8 cellular contexts compared by ENCODE assay signal in the genomic region with DNA sequence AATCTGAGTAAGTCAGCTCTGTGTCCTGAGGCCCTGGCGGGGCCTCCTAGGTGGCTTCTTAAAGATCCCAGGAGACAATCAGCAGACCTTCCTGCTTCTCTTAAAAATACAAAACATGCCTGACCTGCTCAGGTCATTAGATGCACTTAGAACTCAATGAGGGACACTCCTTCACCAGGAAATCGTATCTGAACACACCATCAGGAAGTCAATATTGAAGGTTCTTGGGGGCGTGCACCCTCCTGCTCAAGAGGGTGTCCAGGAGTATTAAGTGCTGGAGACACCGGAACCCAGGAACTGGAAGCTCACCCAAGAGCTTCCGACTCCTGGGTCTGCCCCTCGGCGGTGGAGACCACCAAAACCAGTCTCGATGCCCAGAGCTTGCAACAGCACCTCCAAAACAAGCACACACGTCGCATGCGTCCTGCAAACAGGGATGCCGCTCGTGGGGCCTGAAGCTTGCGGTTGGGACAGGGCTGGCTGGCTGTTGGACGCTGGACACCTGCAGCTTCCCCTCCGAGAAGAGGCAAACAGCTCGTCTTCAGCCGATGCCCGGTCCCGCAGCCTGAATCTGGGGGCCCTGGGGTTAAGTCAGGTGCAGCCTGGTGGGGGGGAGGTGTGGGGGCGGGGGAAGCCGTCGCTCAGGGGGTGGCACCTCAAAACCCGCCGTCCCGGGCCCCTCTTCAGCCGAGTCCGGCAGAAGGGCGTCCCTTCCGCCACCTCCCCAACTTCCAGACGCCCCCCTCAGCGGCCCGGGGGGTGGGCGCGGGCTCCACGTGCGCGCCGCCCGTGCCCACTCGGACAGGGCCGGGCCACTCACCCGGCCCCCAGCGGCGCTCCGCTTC. TPM values are rescaled to one million over a fixed set of nuclear protein-coding genes. Genes with fewer than 3 reads are reported as not detected.
DNase-seq lines count a peak whose midpoint lies in the region; ATAC-seq, FAIRE-seq and TF ChIP-seq lines count a peak whose summit lies in the region.

No MANE protein-coding gene starts in this region.

- no peak overlapping the region for H2BK12ac ChIP-seq in mesenchymal stem cell (ENCODE audit: low read length in 2 of 2)

- H3K79me1 ChIP-seq in mesenchymal stem cell (replicated peaks; ENCODE audit: low read length, poor library complexity, severe bottlenecking): no peaks in the 10 kb centered on the region

- 16% methylated on average over 33 of the region's 46 CpGs for WGBS in mesenchymal stem cell

- peak overlapping the region in 1 of 2 experiments; percentile 55 for H3K14ac ChIP-seq in mesenchymal stem cell (ENCODE audit: low read length in 2 of 2)

- H3K27me3 Mint-ChIP-seq in brain: peaks cover 59% of the 10 kb centered on the region

- H3K36me3 Mint-ChIP-seq in brain: no peaks in the 10 kb centered on the region

- H2BK120ac ChIP-seq in mesenchymal stem cell (ENCODE audit: low read depth, low read length): no peak overlapping the region

- no peak overlapping the region for H2BK15ac ChIP-seq in mesenchymal stem cell (ENCODE audit: low read depth, poor library complexity, severe bottlenecking)

- H2BK5ac ChIP-seq in mesenchymal stem cell (ENCODE audit: low read depth, low read length, poor library complexity, severe bottlenecking): no peak overlapping the region

- DNase-seq in AG20443 (ENCODE audit: low spot score): peak; percentile 18
- DNase-seq in HT-29 (ENCODE audit: low spot score): peak; percentile 49
- no peak for DNase-seq in mesenchymal stem cell
- DNase-seq in epidermal melanocyte (ENCODE audit: insufficient read length, low spot score): no peak
- DNase-seq in HTR-8/SVneo (ENCODE audit: insufficient read length, low spot score): no peak
- DNase-seq in anterior cingulate cortex (lab: John Stamatoyannopoulos, UW): no peak

- no peak overlapping the region for H3K27ac ChIP-seq in mesenchymal stem cell (ENCODE audit: low read length, poor library complexity, severe bottlenecking)

- peaks cover 11% of the 10 kb centered on the region for H3K4me1 Mint-ChIP-seq in brain

- peak overlapping the region in 1 of 5 experiments; percentile 50 for H3K27ac Mint-ChIP-seq in brain

- peak overlapping the region; percentile 68 for H4K91ac ChIP-seq in mesenchymal stem cell (ENCODE audit: low read length)

- ATAC-seq in GM18867 (IDR thresholded peaks at IDR 0.05; ENCODE audit: unreplicated experiment): peak; percentile 21

- H3K9ac ChIP-seq in mesenchymal stem cell (ENCODE audit: low read length): no peak overlapping the region

- H3K23ac ChIP-seq in mesenchymal stem cell (ENCODE audit: low read length in 2 of 2): no peak overlapping the region

- no peak for TF ChIP-seq CTCF in brain (conservative IDR thresholded peaks at IDR 0.05)

- peaks cover 16% of the 10 kb centered on the region for H3K4me1 ChIP-seq in mesenchymal stem cell (ENCODE audit: control insufficient read depth, insufficient read depth, low read depth, low read length)

- peak overlapping the region in 1 of 2 experiments; percentile 35 for H3K18ac ChIP-seq in mesenchymal stem cell (ENCODE audit: low read depth in 1 of 2, low read length in 2 of 2)

- no peak overlapping the region for H2AFZ ChIP-seq in mesenchymal stem cell (ENCODE audit: low read depth, low read length)

- peaks cover 10 to 26% (median 23%) of the 10 kb centered on the region in 5 experiments for H3K9me3 Mint-ChIP-seq in brain

- FAIRE-seq in HTR-8/SVneo (lab: Jason Lieb, UNC): no peak

- H3K4ac ChIP-seq in mesenchymal stem cell (ENCODE audit: low read depth in 1 of 2, low read length in 2 of 2): no peak overlapping the region

- H3K27me3 ChIP-seq in mesenchymal stem cell (ENCODE audit: control insufficient read depth in 1 of 2, insufficient read depth in 1 of 2, low read length in 2 of 2): peaks cover 17 to 46% of the 10 kb centered on the region in 2 experiments

- no peak overlapping the region for H2AK5ac ChIP-seq in mesenchymal stem cell (ENCODE audit: low read length, severe bottlenecking)

- peaks cover 0 to 3% of the 10 kb centered on the region in 2 experiments for H3K36me3 ChIP-seq in mesenchymal stem cell (ENCODE audit: control insufficient read depth in 1 of 2, insufficient read depth in 2 of 2, low read depth in 1 of 2, low read length in 2 of 2)

- H3K4me3 ChIP-seq in mesenchymal stem cell (ENCODE audit: insufficient read depth in 1 of 2, low read depth in 1 of 2, low read length in 2 of 2): peak overlapping the region in 1 of 2 experiments; percentile 43

- H3K4me2 ChIP-seq in mesenchymal stem cell (ENCODE audit: low read length, poor library complexity, severe bottlenecking): peak overlapping the region; percentile 91

- peaks cover 8% of the 10 kb centered on the region for H3K9me3 ChIP-seq in mesenchymal stem cell (ENCODE audit: control insufficient read depth, low read length)

- no peak overlapping the region for H4K8ac ChIP-seq in mesenchymal stem cell (ENCODE audit: low read length)

- peak overlapping the region; percentile 70 to 87 (median 76) for H3K4me3 Mint-ChIP-seq in brain

RNA-seq across cellular contexts. Expression of a gene that starts 0.7 kb away (rescaled TPM):
- total RNA-seq in HT-29 (2014; rRNA removed; shearing (Covaris generic)): 8.9 and 9.3 TPM in 2 replicates
- polyA plus RNA-seq in brain (ENCODE audit: insufficient read depth, low read depth, low replicate concordance): 22.4 TPM
- polyA plus RNA-seq in mesenchymal stem cell (2013, experiment 1 of 2): 3.1 TPM
- 2.8 TPM for polyA plus RNA-seq in mesenchymal stem cell (2013, experiment 2 of 2)

Comparison
In these comparisons a context has a peak if more than half of its experiments do, and no peak if none do; other contexts are left out.
1. DNase-seq: peak in AG20443 (single experiment) and HT-29 (single experiment); none in mesenchymal stem cell (single experiment), epidermal melanocyte (single experiment), HTR-8/SVneo (single experiment) and anterior cingulate cortex (0 of 58).